In the genomic region with DNA sequence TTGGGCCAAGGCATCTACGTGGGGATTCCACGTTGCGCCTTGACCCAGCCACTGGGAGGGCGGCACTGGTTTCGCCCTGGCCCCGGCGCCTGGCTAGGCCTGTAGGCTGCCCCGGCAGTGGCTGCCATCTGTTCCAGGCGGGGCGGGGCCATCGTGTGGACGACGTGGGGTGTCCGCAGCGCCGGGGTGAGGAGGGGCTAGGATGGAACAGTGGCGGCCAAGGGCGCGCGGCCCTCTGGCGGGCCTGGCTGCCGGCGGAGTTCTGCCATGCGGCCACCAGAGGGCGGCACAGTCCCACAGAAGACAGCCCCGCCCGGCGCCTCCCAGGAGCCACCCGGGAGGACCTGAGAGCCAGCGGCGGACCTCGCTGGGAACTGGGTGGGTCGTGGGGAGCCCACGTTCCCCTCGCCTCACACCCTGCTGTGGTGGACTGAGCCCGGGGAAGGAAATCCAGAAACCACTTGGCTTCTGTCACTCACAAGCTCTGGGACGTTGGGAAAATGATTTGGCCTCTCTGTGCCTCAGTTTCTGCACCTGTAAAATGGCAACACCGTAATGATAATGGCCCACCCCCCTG, we compare ENCODE assay signal across 8 cellular contexts. TPM values are rescaled to one million over a fixed set of nuclear protein-coding genes. Genes with fewer than 3 reads are reported as not detected.
DNase-seq lines count a peak whose midpoint lies in the region; ATAC-seq and TF ChIP-seq lines count a peak whose summit lies in the region.

No MANE protein-coding gene starts in this region.

- no peaks in the 10 kb centered on the region for H3K9me3 ChIP-seq in cardiac muscle cell (ENCODE audit: low read depth)
- H3K9me3 ChIP-seq in vagina: no peaks in the 10 kb centered on the region

- peaks cover 20% of the 10 kb centered on the region for H3K27me3 ChIP-seq in cardiac muscle cell
- H3K27me3 ChIP-seq in vagina: no peaks in the 10 kb centered on the region

- H3K27ac Mint-ChIP-seq in progenitor cell of endocrine pancreas: no peak overlapping the region

- peak; percentile 91 for DNase-seq in GM10248 (ENCODE audit: extremely low spot score)
- peak; percentile 48 for DNase-seq in M059J (ENCODE audit: low read depth)
- peak; percentile 40 to 61 for DNase-seq in SW 1271 (lab: John Stamatoyannopoulos, UW)
- peak; percentile 80 for DNase-seq in activated naive CD4-positive, alpha-beta T cell treated with anti-CD3 and anti-CD28 coated beads, Interleukin-2, amount 50 U/mL, for 16 hours
- peak; percentile 67 to 88 for DNase-seq in cardiac muscle cell (ENCODE audit: low read depth in 1 of 2, low spot score in 1 of 2)
- DNase-seq in progenitor cell of endocrine pancreas (ENCODE audit: low spot score, unreplicated experiment): peak; percentile 78
- no peak for DNase-seq in vagina (ENCODE audit: extremely low spot score in 2 of 2)

- no peak for ATAC-seq in HG03175 (IDR thresholded peaks at IDR 0.05; ENCODE audit: unreplicated experiment)

- no peaks in the 10 kb centered on the region for H3K4me1 Mint-ChIP-seq in progenitor cell of endocrine pancreas (ENCODE audit: low read depth)

- POLR2A ChIA-PET in GM10248 (lab: Yijun Ruan, JAX): no interaction called here

- H3K4me3 ChIP-seq in cardiac muscle cell (no peak overlapping the region), vagina (peak overlapping the region in 1 of 2 donors; percentile 13)

- H3K4me3 Mint-ChIP-seq in progenitor cell of endocrine pancreas (ENCODE audit: low read depth): no peak overlapping the region

- H3K36me3 ChIP-seq in cardiac muscle cell (no peaks in the 10 kb centered on the region), vagina (no peaks in the 10 kb centered on the region)

- no peak overlapping the region for H3K27ac ChIP-seq in cardiac muscle cell
- no peak overlapping the region for H3K27ac ChIP-seq in vagina

- no peaks in the 10 kb centered on the region for H3K9me3 Mint-ChIP-seq in progenitor cell of endocrine pancreas (ENCODE audit: low read depth)

- CTCF ChIA-PET in GM10248 (lab: Yijun Ruan, JAX): interaction anchor here (0.9 to 14.1 kb wide), 11 partner anchors 9 to 506 kb away, joined by 3 to 154 read pairs (median 7); no protein-coding TSS in a partner anchor

- H3K27me3 Mint-ChIP-seq in progenitor cell of endocrine pancreas: peaks cover 26% of the 10 kb centered on the region

- no peaks in the 10 kb centered on the region for H3K36me3 Mint-ChIP-seq in progenitor cell of endocrine pancreas (ENCODE audit: insufficient read depth)

- TF ChIP-seq CTCF in GM10248 (IDR thresholded peaks at IDR 0.05; ENCODE audit: control extremely low read depth, extremely low read depth, low read depth, missing control alignments) (peak; percentile 92), cardiac muscle cell (IDR thresholded peaks at IDR 0.05; ENCODE audit: low read depth, low read length) (peak; percentile 70), progenitor cell of endocrine pancreas (IDR thresholded peaks at IDR 0.05; ENCODE audit: unreplicated experiment) (peak; percentile 96), vagina (IDR thresholded peaks at IDR 0.05) (peak; percentile 91 to 98 (median 91))

- intact Hi-C loops in vagina (cut with DNase I): loop anchor here (5.0 kb wide), 1 partner anchor 505 kb away; no protein-coding TSS in a partner anchor

- H3K4me1 ChIP-seq in cardiac muscle cell (ENCODE audit: low read depth) (no peaks in the 10 kb centered on the region), vagina (peaks cover 7% of the 10 kb centered on the region)

- no peak for TF ChIP-seq POLR2A in vagina (IDR thresholded peaks at IDR 0.05)

RNA-seq across cellular contexts. Expression of gene RAPGEF1, which starts 22.6 kb away (rescaled TPM):
- total RNA-seq in M059J (2014; rRNA removed; shearing (Covaris generic)): 14.5 and 30.8 TPM in 2 replicates
- total RNA-seq in cardiac muscle cell (37.3 and 42.1 TPM in 2 replicates), progenitor cell of endocrine pancreas (57.3 and 62.8 TPM in 2 replicates), vagina (57.9 TPM)
- 49.5 and 51.1 TPM in 2 replicates for polyA plus RNA-seq in cardiac muscle cell

Comparison
In these comparisons a context has a peak if more than half of its experiments do, and no peak if none do; other contexts are left out.
1. DNase-seq: peak in GM10248 (single experiment), M059J (single experiment), SW 1271 (2 of 2), activated naive CD4-positive, alpha-beta T cell treated with anti-CD3 and anti-CD28 coated beads, Interleukin-2, amount 50 U/mL, for 16 hours (single experiment), cardiac muscle cell (2 of 2) and progenitor cell of endocrine pancreas (single experiment); none in vagina (0 of 2).
2. Peak in every context shown above with its lines, with median percentiles within 50 percentile points of each other: CTCF ChIP-seq.